ENCODE assay signal across 25 cellular contexts in genomic region chr15:89396723-89397652, GRCh38.
DNase-seq lines count a peak whose midpoint lies in the region; ATAC-seq and TF ChIP-seq lines count a peak whose summit lies in the region.
"Had no signal": no experiment of that assay in that cellular context is flagged by ENCODE, and none has a peak within 500 bp of the region (broad histone marks: within the 10 kb centered on the region; RNA-seq: fewer than 3 reads in every experiment).

No MANE protein-coding gene starts in this region.

- H4K20me1 ChIP-seq in H9 (ENCODE audit: control insufficient read depth, insufficient read depth, insufficient read length), result no peaks in the 10 kb centered on the region

- H2AK5ac ChIP-seq in H9 (ENCODE audit: insufficient read length, low read length), result no peak overlapping the region

- WGBS in H9 (ENCODE audit: extremely low coverage, insufficient read length, low lambda C conversion rate), result no CpG with 5 or more reads among the region's 12 CpGs

- peaks cover 0 to 6% of the 10 kb centered on the region in 2 experiments; a peak in 1 of 5 replicates for H3K9me3 Mint-ChIP-seq in H9
- no peaks in the 10 kb centered on the region for H3K9me3 Mint-ChIP-seq in WTC11
- no peaks in the 10 kb centered on the region for H3K9me3 Mint-ChIP-seq in neural crest cell
- H3K9me3 Mint-ChIP-seq: activated naive CD8-positive, alpha-beta T cell treated with anti-CD3 and anti-CD28 coated beads, Interleukin-2, amount 50 U/mL, for 24 hours; activated T-cell treated with anti-CD3 and anti-CD28 coated beads, Interleukin-2, amount 50 U/mL, for 4 hours; central memory CD8-positive, alpha-beta T cell; effector memory CD8-positive, alpha-beta T cell; naive thymus-derived CD8-positive, alpha-beta T cell had no signal

- H2BK15ac ChIP-seq in H9 (ENCODE audit: low read depth, low read length), result no peak overlapping the region

- no peak overlapping the region for H3K18ac ChIP-seq in H9 (ENCODE audit: insufficient read length, low read depth, low read length)

- H3K56ac ChIP-seq in H9 (ENCODE audit: insufficient read length, low read depth, low read length), result no peak overlapping the region

- no peak overlapping the region for H2BK5ac ChIP-seq in H9 (ENCODE audit: insufficient read length, low read length)

- no peak overlapping the region for H4K8ac ChIP-seq in H9 (replicated peaks; ENCODE audit: insufficient read length, low read depth, low read length)

- H3K27me3 ChIP-seq in H9 (ENCODE audit: insufficient read depth, low read length), result peaks cover 96% of the 10 kb centered on the region

- H3K36me3 Mint-ChIP-seq in H9 (ENCODE audit: insufficient read depth in 1 of 3, low read depth in 3 of 3) (no peaks in the 10 kb centered on the region; a peak in 1 of 7 replicates), WTC11 (no peaks in the 10 kb centered on the region), neural crest cell (ENCODE audit: low read depth) (no peaks in the 10 kb centered on the region)
- H3K36me3 Mint-ChIP-seq: activated CD8-positive, alpha-beta memory T cell treated with anti-CD3 and anti-CD28 coated beads, Interleukin-2, amount 10 ng/mL, durations not matched to agents 7 days and 5 days had no signal

- no peak overlapping the region for H3K4me3 ChIP-seq in NB4 (ENCODE audit: low read depth, low read length)
- H3K4me3 ChIP-seq: transverse colon had no signal

- no peak overlapping the region for H4K5ac ChIP-seq in H9 (ENCODE audit: insufficient read length, low read depth, low read length)

- H2AFZ ChIP-seq in H9 (ENCODE audit: low read length), result no peak overlapping the region

- H3K4me1 Mint-ChIP-seq in H9 (peaks cover 22 to 50% of the 10 kb centered on the region in 2 experiments), WTC11 (peaks cover 39% of the 10 kb centered on the region), neural crest cell (peaks cover 24% of the 10 kb centered on the region)
- H3K4me1 Mint-ChIP-seq: central memory CD8-positive, alpha-beta T cell had no signal

- H3K4me2 ChIP-seq in H9 (ENCODE audit: insufficient read depth, insufficient read length, low read length), result peak overlapping the region; percentile 7
- H3K4me2 ChIP-seq: SK-N-SH had no signal

- DNase-seq in H9, result peak; percentile 69
- peak; percentile 56 for DNase-seq in NB4 (ENCODE audit: low read depth)
- peak; percentile 58 for DNase-seq in WTC11 (ENCODE audit: low spot score)
- no peak for DNase-seq in neural crest cell (ENCODE audit: low read depth, low spot score)
- DNase-seq in NCI-H1105 (lab: John Stamatoyannopoulos, UW), result no peak
- no peak for DNase-seq in NCI-H2196 treated with DMSO at 0.1 percent for 48 hours (lab: John Stamatoyannopoulos, UW; ENCODE audit: unreplicated experiment)
- DNase-seq in OCI-M1 (lab: John Stamatoyannopoulos, UW), result no peak
- DNase-seq: activated CD4-positive, alpha-beta T cell treated with anti-CD3 and anti-CD28 coated beads, Interleukin-2, amount 50 U/mL, for 4 hours; activated CD8-positive, alpha-beta memory T cell treated with anti-CD3 and anti-CD28 coated beads, Interleukin-2, amount 10 ng/mL, durations not matched to agents 7 days and 5 days; activated naive CD8-positive, alpha-beta T cell treated with anti-CD3 and anti-CD28 coated beads, Interleukin-2, amount 50 U/mL, for 24 hours; activated T-cell treated with anti-CD3 and anti-CD28 coated beads, Interleukin-2, amount 50 U/mL, for 4 hours; COR-L47; DMS79; effector memory CD8-positive, alpha-beta T cell; head of caudate nucleus; kidney glomerular epithelial cell; naive thymus-derived CD8-positive, alpha-beta T cell; NCI-H1417 treated with DMSO at 0.1 percent for 48 hours; NCI-H2081; NCI-H2227 treated with DMSO at 0.1 percent for 48 hours; SK-N-SH; stimulated activated CD4-positive, alpha-beta T cell treated with anti-CD3 and anti-CD28 coated beads, Interleukin-4, amount 100 ng/mL, for 4 hours; transverse colon had no signal

- H3K4me3 Mint-ChIP-seq in H9, result peak overlapping the region in 1 of 2 experiments; percentile 33; a peak in 2 of 5 replicates
- peak overlapping the region; percentile 36; the same call in 1 of the 2 replicates for H3K4me3 Mint-ChIP-seq in WTC11
- peak overlapping the region; percentile 41 for H3K4me3 Mint-ChIP-seq in neural crest cell
- H3K4me3 Mint-ChIP-seq: activated CD8-positive, alpha-beta memory T cell treated with anti-CD3 and anti-CD28 coated beads, Interleukin-2, amount 10 ng/mL, durations not matched to agents 7 days and 5 days; activated naive CD8-positive, alpha-beta T cell treated with anti-CD3 and anti-CD28 coated beads, Interleukin-2, amount 50 U/mL, for 24 hours; activated T-cell treated with anti-CD3 and anti-CD28 coated beads, Interleukin-2, amount 50 U/mL, for 4 hours; central memory CD8-positive, alpha-beta T cell; effector memory CD8-positive, alpha-beta T cell had no signal

- H3K79me2 ChIP-seq in H9 (ENCODE audit: insufficient read depth, low read length), result no peaks in the 10 kb centered on the region

- H3K79me1 ChIP-seq in H9 (ENCODE audit: insufficient read depth, low read depth, low read length, poor library complexity, severe bottlenecking), result no peaks in the 10 kb centered on the region

- no peak overlapping the region for H3K4ac ChIP-seq in H9 (ENCODE audit: low read depth, low read length)

- H3K4me1 ChIP-seq in H9 (ENCODE audit: insufficient read depth, low read length), result peaks cover 7% of the 10 kb centered on the region; the same call in 1 of the 2 replicates

- no peak overlapping the region for H2BK12ac ChIP-seq in H9 (ENCODE audit: insufficient read length, low read depth, low read length)

- H3K27me3 Mint-ChIP-seq in H9 (ENCODE audit: low read depth), result peaks cover 99% of the 10 kb centered on the region
- peaks cover 99% of the 10 kb centered on the region for H3K27me3 Mint-ChIP-seq in WTC11 (ENCODE audit: low read depth)
- H3K27me3 Mint-ChIP-seq in neural crest cell (ENCODE audit: low read depth), result peaks cover 99% of the 10 kb centered on the region

- no peak overlapping the region for H3K23ac ChIP-seq in H9 (ENCODE audit: insufficient read length, low read depth, low read length)

- H2BK120ac ChIP-seq in H9 (ENCODE audit: low read depth, low read length, poor library complexity, severe bottlenecking), result no peak overlapping the region

- no peak overlapping the region for H3K27ac ChIP-seq in H9 (ENCODE audit: insufficient read length, low read depth, low read length)
- H3K27ac ChIP-seq: transverse colon had no signal

- TF ChIP-seq POLR2A in NB4 (IDR thresholded peaks at IDR 0.05; ENCODE audit: extremely low read depth, insufficient read length), result no peak

- CTCF ChIA-PET in WTC11 (lab: Charles Lee), result interaction anchor here (0.6 to 5.4 kb wide), 7 partner anchors 7 to 66 kb away, joined by 3 to 28 read pairs (median 3); no protein-coding TSS in a partner anchor

- no peak overlapping the region for H3K14ac ChIP-seq in H9 (ENCODE audit: insufficient read depth, low read length)

- POLR2A ChIA-PET in WTC11 (lab: Charles Lee), result interaction anchor here (0.5 kb wide), 1 partner anchor 302 kb away, joined by 3 read pairs; no protein-coding TSS in a partner anchor

- H3K9ac ChIP-seq in H9 (ENCODE audit: extremely low read depth, insufficient read length, low read length), result no peak overlapping the region
- H3K9ac ChIP-seq: SK-N-SH had no signal

- TF ChIP-seq CTCF in H9 (conservative IDR thresholded peaks at IDR 0.05) (no peak), NB4 (IDR thresholded peaks at IDR 0.05; ENCODE audit: low read depth, low read length) (no peak), WTC11 (IDR thresholded peaks at IDR 0.05) (no peak), neural crest cell (conservative IDR thresholded peaks at IDR 0.05) (no peak)

- no peaks in the 10 kb centered on the region for H3K9me3 ChIP-seq in H9 (ENCODE audit: control insufficient read depth, low read depth, low read length)
- H3K9me3 ChIP-seq: SK-N-SH, transverse colon had no signal

- no peak overlapping the region for H4K91ac ChIP-seq in H9 (ENCODE audit: insufficient read length, low read depth, low read length)

- H2BK20ac ChIP-seq in H9 (ENCODE audit: low read depth, low read length, poor library complexity, severe bottlenecking), result no peak overlapping the region

- H3K23me2 ChIP-seq in H9 (ENCODE audit: insufficient read length, low read depth, low read length, poor library complexity, severe bottlenecking), result peaks cover 3% of the 10 kb centered on the region

- ATAC-seq in WTC11, result peak; percentile 56
- ATAC-seq: activated CD8-positive, alpha-beta memory T cell treated with anti-CD3 and anti-CD28 coated beads, Interleukin-2, amount 10 ng/mL, durations not matched to agents 7 days and 5 days; activated naive CD8-positive, alpha-beta T cell treated with anti-CD3 and anti-CD28 coated beads, Interleukin-2, amount 50 U/mL, for 24 hours; activated T-cell treated with anti-CD3 and anti-CD28 coated beads, Interleukin-2, amount 50 U/mL, for 4 hours; effector memory CD8-positive, alpha-beta T cell; naive thymus-derived CD8-positive, alpha-beta T cell; PC-3 had no signal

- no peak overlapping the region for H3K27ac Mint-ChIP-seq in H9
- no peak overlapping the region for H3K27ac Mint-ChIP-seq in WTC11
- H3K27ac Mint-ChIP-seq in neural crest cell (ENCODE audit: unreplicated experiment), result no peak overlapping the region
- H3K27ac Mint-ChIP-seq: activated CD8-positive, alpha-beta memory T cell treated with anti-CD3 and anti-CD28 coated beads, Interleukin-2, amount 10 ng/mL, durations not matched to agents 7 days and 5 days; activated naive CD8-positive, alpha-beta T cell treated with anti-CD3 and anti-CD28 coated beads, Interleukin-2, amount 50 U/mL, for 24 hours; effector memory CD8-positive, alpha-beta T cell had no signal

- H3T11ph ChIP-seq in H9 (ENCODE audit: low read length), result no peak overlapping the region

TF ChIP-seq in WTC11, 78 proteins besides CTCF, POLR2A, EP300 and RAD21 (continues in another document):
- TF ChIP-seq ZNF281 (CRISPR knock-in tag; IDR thresholded peaks at IDR 0.05), result peak; percentile 84; the same call in 1 of the 2 replicates

Comparison
In these comparisons a context has a peak if more than half of its experiments do, and no peak if none do; other contexts are left out.
1. DNase-seq: peak in H9 (single experiment), NB4 (single experiment) and WTC11 (single experiment); none in neural crest cell (single experiment), NCI-H1105 (single experiment), NCI-H2196 treated with DMSO at 0.1 percent for 48 hours (single experiment) and OCI-M1 (single experiment).